ENCODE assay signal across 25 cellular contexts in genomic region chr13:31775686-31776085, GRCh38. TPM values are rescaled to one million over a fixed set of nuclear protein-coding genes. Genes with fewer than 3 reads are reported as not detected.
DNase-seq lines count a peak whose midpoint lies in the region; ATAC-seq, FAIRE-seq and TF ChIP-seq lines count a peak whose summit lies in the region.
"Had no signal": no experiment of that assay in that cellular context is flagged by ENCODE, and none has a peak within 500 bp of the region (broad histone marks: within the 10 kb centered on the region; RNA-seq: fewer than 3 reads in every experiment).

No MANE protein-coding gene starts in this region.

- H3K36me3 ChIP-seq in Loucy (ENCODE audit: insufficient read depth, low read length) (no peaks in the 10 kb centered on the region), small intestine (ENCODE audit: control insufficient read depth in 2 of 2, insufficient read depth in 2 of 2, low read length in 2 of 2) (no peaks in the 10 kb centered on the region)

- no peaks in the 10 kb centered on the region for H3K9me3 ChIP-seq in Loucy (ENCODE audit: insufficient read depth, low read depth, low read length)
- H3K9me3 ChIP-seq in right cardiac atrium (ENCODE audit: control insufficient read depth, low read length) = no peaks in the 10 kb centered on the region
- H3K9me3 ChIP-seq in small intestine (ENCODE audit: control insufficient read depth, low read depth) = no peaks in the 10 kb centered on the region

- no peaks in the 10 kb centered on the region for H3K79me2 ChIP-seq in Loucy (ENCODE audit: insufficient read depth, low read length)

- H3K4me1 Mint-ChIP-seq in dendritic cell treated with granulocyte-macrophage colony-stimulating factor and Interleukin-4, amounts not matched to agents 40 ng/mL and 50 ng/mL, for 4 days (ENCODE audit: low read depth) = peaks cover 12% of the 10 kb centered on the region

- no peaks in the 10 kb centered on the region for H4K20me1 ChIP-seq in Loucy (ENCODE audit: insufficient read depth, low read length, poor library complexity, severe bottlenecking)

- WGBS in right cardiac atrium = 65% methylated on average over 3 of the region's 3 CpGs
- 85 to 87% (median 86%) methylated on average over 3 of the region's 3 CpGs for WGBS in small intestine, 3 donors

- H3K27me3 Mint-ChIP-seq in dendritic cell treated with granulocyte-macrophage colony-stimulating factor and Interleukin-4, amounts not matched to agents 40 ng/mL and 50 ng/mL, for 4 days = no peaks in the 10 kb centered on the region

- H3K27ac ChIP-seq in right cardiac atrium (ENCODE audit: low read length) = no peak overlapping the region
- H3K27ac ChIP-seq in small intestine (ENCODE audit: low read depth in 1 of 2, low read length in 1 of 2) = no peak overlapping the region
- H3K27ac ChIP-seq: epithelial cell of prostate, VCaP had no signal

- H3K4me3 Mint-ChIP-seq in dendritic cell treated with granulocyte-macrophage colony-stimulating factor and Interleukin-4, amounts not matched to agents 40 ng/mL and 50 ng/mL, for 4 days = no peak overlapping the region
- H3K4me3 Mint-ChIP-seq: activated T-cell treated with anti-CD3 and anti-CD28 coated beads, Interleukin-2, amount 50 U/mL, for 24 hours; brain; natural killer cell treated with Interleukin-12 subunit alpha and Interleukin-12 subunit beta and Interleukin-15 and Interleukin-18, amount 100 ng/mL, for 72 hours had no signal

- no peaks in the 10 kb centered on the region for H3K9me2 ChIP-seq in Loucy (replicated peaks; ENCODE audit: low read depth, low read length)

- no peak for FAIRE-seq in small intestine (lab: Jason Lieb, UNC)

- ATAC-seq in right cardiac atrium (peak; percentile 92 to 95), HG02571 (IDR thresholded peaks at IDR 0.05; ENCODE audit: unreplicated experiment) (no peak), GM19023 (IDR thresholded peaks at IDR 0.05; ENCODE audit: unreplicated experiment) (no peak)
- ATAC-seq: natural killer cell treated with Interleukin-12 subunit alpha and Interleukin-12 subunit beta and Interleukin-15 and Interleukin-18, amount 100 ng/mL, for 72 hours had no signal

- H3K4me1 ChIP-seq in Loucy (ENCODE audit: insufficient read depth, low read length, poor library complexity, severe bottlenecking) (peaks cover 11% of the 10 kb centered on the region), right cardiac atrium (ENCODE audit: control insufficient read depth, insufficient read depth, low read length) (no peaks in the 10 kb centered on the region), small intestine (ENCODE audit: control insufficient read depth in 2 of 2, insufficient read depth in 1 of 2, low read depth in 1 of 2, low read length in 1 of 2) (no peaks in the 10 kb centered on the region)

- no peak overlapping the region for H3K4me2 ChIP-seq in Loucy (ENCODE audit: low read depth, low read length, poor library complexity, severe bottlenecking)

- H3K27me3 ChIP-seq in Loucy (ENCODE audit: insufficient read depth, low read length, poor library complexity, severe bottlenecking) (no peaks in the 10 kb centered on the region), right cardiac atrium (ENCODE audit: control insufficient read depth, insufficient read depth) (no peaks in the 10 kb centered on the region), small intestine (ENCODE audit: control insufficient read depth in 2 of 2, insufficient read depth in 2 of 2, low read length in 2 of 2) (no peaks in the 10 kb centered on the region)

- H3K9ac ChIP-seq in Loucy (ENCODE audit: low read depth, low read length, poor library complexity, severe bottlenecking) = no peak overlapping the region

- H2AFZ ChIP-seq in Loucy (ENCODE audit: low read length) = peak overlapping the region; percentile 58

- peak; percentile 65 to 85 (median 75) for DNase-seq in right cardiac atrium
- peak; percentile 85 for DNase-seq in stromal cell of bone marrow (ENCODE audit: low read depth)
- DNase-seq in small intestine = no peak
- DNase-seq in NCI-H128 (lab: John Stamatoyannopoulos, UW; ENCODE audit: unreplicated experiment) = no peak
- DNase-seq: activated CD4-positive, alpha-beta T cell treated with anti-CD3 and anti-CD28 coated beads, Interleukin-2, amount 50 U/mL, for 4 hours; activated naive CD4-positive, alpha-beta T cell treated with anti-CD3 and anti-CD28 coated beads, Interleukin-2, amount 50 U/mL, for 16 hours; activated T-cell treated with anti-CD3 and anti-CD28 coated beads, Interleukin-2, amount 50 U/mL, for 24 hours; EL; mammary epithelial cell; NCI-H187; NCI-H446; stimulated activated naive CD4-positive, alpha-beta T cell treated with Interleukin-2 at 50 U/mL for 16 hours; T-helper 1 cell had no signal

- intact Hi-C loops in dendritic cell treated with granulocyte-macrophage colony-stimulating factor and Interleukin-4, amounts not matched to agents 40 ng/mL and 50 ng/mL, for 4 days (cut with micrococcal nuclease) = no loop called here
- intact Hi-C loops in right cardiac atrium (cut with DNase I) = no loop called here

- H3K27ac Mint-ChIP-seq in dendritic cell treated with granulocyte-macrophage colony-stimulating factor and Interleukin-4, amounts not matched to agents 40 ng/mL and 50 ng/mL, for 4 days = peak overlapping the region; percentile 67
- H3K27ac Mint-ChIP-seq: activated T-cell treated with anti-CD3 and anti-CD28 coated beads, Interleukin-2, amount 50 U/mL, for 24 hours; brain; natural killer cell treated with Interleukin-12 subunit alpha and Interleukin-12 subunit beta and Interleukin-15 and Interleukin-18, amount 100 ng/mL, for 72 hours had no signal

- no peaks in the 10 kb centered on the region for H3K36me3 Mint-ChIP-seq in dendritic cell treated with granulocyte-macrophage colony-stimulating factor and Interleukin-4, amounts not matched to agents 40 ng/mL and 50 ng/mL, for 4 days (ENCODE audit: low read depth)
- H3K36me3 Mint-ChIP-seq: brain; natural killer cell treated with Interleukin-12 subunit alpha and Interleukin-12 subunit beta and Interleukin-15 and Interleukin-18, amount 100 ng/mL, for 72 hours had no signal

- H3K4me3 ChIP-seq in Loucy (ENCODE audit: low read length, poor library complexity, severe bottlenecking) = no peak overlapping the region
- no peak overlapping the region for H3K4me3 ChIP-seq in right cardiac atrium (ENCODE audit: low read length)
- no peak overlapping the region for H3K4me3 ChIP-seq in small intestine (ENCODE audit: low read depth in 1 of 2, low read length in 2 of 2)

- H3F3A ChIP-seq in Loucy (ENCODE audit: low read depth) = no peaks in the 10 kb centered on the region

- no peaks in the 10 kb centered on the region for H3K9me3 Mint-ChIP-seq in dendritic cell treated with granulocyte-macrophage colony-stimulating factor and Interleukin-4, amounts not matched to agents 40 ng/mL and 50 ng/mL, for 4 days
- H3K9me3 Mint-ChIP-seq: activated T-cell treated with anti-CD3 and anti-CD28 coated beads, Interleukin-2, amount 50 U/mL, for 24 hours; brain; natural killer cell treated with Interleukin-12 subunit alpha and Interleukin-12 subunit beta and Interleukin-15 and Interleukin-18, amount 100 ng/mL, for 72 hours had no signal

- no peak for TF ChIP-seq CTCF in Loucy (conservative IDR thresholded peaks at IDR 0.05; ENCODE audit: low read length)

RNA-seq across cellular contexts. Expression of gene RXFP2, which starts 36.4 kb away (rescaled TPM):
- total RNA-seq in right cardiac atrium = not detected
- polyA plus RNA-seq in right cardiac atrium (not detected), small intestine (not detected)
- total RNA-seq: dermis microvascular lymphatic vessel endothelial cell; H4; mammary epithelial cell; natural killer cell treated with Interleukin-12 subunit alpha and Interleukin-12 subunit beta and Interleukin-15 and Interleukin-18, amount 100 ng/mL, for 72 hours; pulmonary artery endothelial cell; urinary bladder had no signal
- polyA plus RNA-seq: mammary epithelial cell, urinary bladder had no signal

Comparison
In these comparisons a context has a peak if more than half of its experiments do, and no peak if none do; other contexts are left out.
1. ATAC-seq: peak in right cardiac atrium (2 of 2); none in HG02571 (single experiment) and GM19023 (single experiment).
2. DNase-seq: peak in right cardiac atrium (3 of 3) and stromal cell of bone marrow (single experiment); none in small intestine (single experiment) and NCI-H128 (single experiment).